Comparison of ENCODE assay signal across 24 cellular contexts in the genomic region with DNA sequence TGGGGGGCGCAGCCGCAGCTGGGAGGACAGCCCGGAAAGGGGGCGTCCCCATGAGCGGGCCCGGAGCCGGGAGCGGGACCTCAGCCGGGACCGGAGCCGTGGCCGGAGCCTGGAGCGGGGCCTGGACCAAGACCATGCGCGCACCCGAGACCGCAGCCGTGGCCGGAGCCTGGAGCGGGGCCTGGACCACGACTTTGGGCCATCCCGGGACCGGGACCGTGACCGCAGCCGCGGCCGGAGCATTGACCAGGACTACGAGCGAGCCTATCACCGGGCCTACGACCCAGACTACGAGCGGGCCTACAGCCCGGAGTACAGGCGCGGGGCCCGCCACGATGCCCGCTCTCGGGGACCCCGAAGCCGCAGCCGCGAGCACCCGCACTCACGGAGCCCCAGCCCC. TPM values are rescaled to one million over a fixed set of nuclear protein-coding genes. Genes with fewer than 3 reads are reported as not detected.
A peak's percentile ranks its signal among the peaks of the same experiment; 100 is the strongest.
DNase-seq lines count a peak whose midpoint lies in the region; ATAC-seq and TF ChIP-seq lines count a peak whose summit lies in the region.
"Had no signal": no experiment of that assay in that cellular context is flagged by ENCODE, and none has a peak within 500 bp of the region (broad histone marks: within the 10 kb centered on the region; RNA-seq: fewer than 3 reads in every experiment).

No MANE protein-coding gene starts in this region.

- H3K4me1 Mint-ChIP-seq in activated CD4-positive, alpha-beta T cell treated with anti-CD3 and anti-CD28 coated beads, Interleukin-2, amount 10 ng/mL, durations not matched to agents 24 days and 14 days, result no peaks in the 10 kb centered on the region
- H3K4me1 Mint-ChIP-seq in activated CD4-positive, alpha-beta T cell treated with anti-CD3 and anti-CD28 coated beads, Interleukin-2, amount 10 ng/mL, durations not matched to agents 7 days and 5 days, result no peaks in the 10 kb centered on the region
- H3K4me1 Mint-ChIP-seq: CD4-positive, alpha-beta memory T cell; IgD-negative memory B cell had no signal

- no peak overlapping the region for H3K27ac Mint-ChIP-seq in activated CD4-positive, alpha-beta T cell treated with anti-CD3 and anti-CD28 coated beads, Interleukin-2, amount 10 ng/mL, durations not matched to agents 24 days and 14 days
- no peak overlapping the region for H3K27ac Mint-ChIP-seq in activated CD4-positive, alpha-beta T cell treated with anti-CD3 and anti-CD28 coated beads, Interleukin-2, amount 10 ng/mL, durations not matched to agents 7 days and 5 days
- H3K27ac Mint-ChIP-seq: CD4-positive, alpha-beta memory T cell; IgD-negative memory B cell had no signal

- no peaks in the 10 kb centered on the region for H3K27me3 ChIP-seq in H7 (ENCODE audit: control insufficient read depth, insufficient read depth, low read length)
- no peaks in the 10 kb centered on the region for H3K27me3 ChIP-seq in testis
- H3K27me3 ChIP-seq in vagina, result no peaks in the 10 kb centered on the region
- H3K27me3 ChIP-seq: BLaER1 treated with 17β-estradiol and CSF1 and Interleukin-3, amounts not matched to agents 10 nM and 100 nM had no signal

- H3K27ac ChIP-seq in testis (peak overlapping the region in 1 of 2 donors; percentile 43), vagina (no peak overlapping the region)
- H3K27ac ChIP-seq: 22Rv1; BLaER1 treated with 17β-estradiol and CSF1 and Interleukin-3, amounts not matched to agents 10 nM and 100 nM had no signal

- TF ChIP-seq CTCF in testis (IDR thresholded peaks at IDR 0.05) (no peak), vagina (IDR thresholded peaks at IDR 0.05) (no peak)

- peak; percentile 44 for DNase-seq in activated CD4-positive, alpha-beta T cell treated with anti-CD3 and anti-CD28 coated beads, Interleukin-2, amount 10 ng/mL, durations not matched to agents 24 days and 14 days
- DNase-seq in activated CD4-positive, alpha-beta T cell treated with anti-CD3 and anti-CD28 coated beads, Interleukin-2, amount 10 ng/mL, durations not matched to agents 7 days and 5 days, result no peak
- peak; percentile 24 for DNase-seq in H7
- DNase-seq in left lobe of liver (ENCODE audit: low spot score), result no peak
- DNase-seq in testis, result no peak
- no peak for DNase-seq in vagina (ENCODE audit: extremely low spot score in 2 of 2)
- DNase-seq in KG1 (lab: John Stamatoyannopoulos, UW), result no peak
- DNase-seq in stimulated activated naive CD4-positive, alpha-beta T cell treated with Interleukin-2 at 50 U/mL for 16 hours (lab: John Stamatoyannopoulos, UW), result no peak
- DNase-seq: ACHN; Caco-2; CD4-positive, alpha-beta memory T cell; DMS 273 treated with DMSO at 0.1 percent for 48 hours; DND-41; Karpas-422; NCI-H1694 treated with DMSO at 0.1 percent for 48 hours; NCI-H2081 treated with DMSO at 0.1 percent for 48 hours; NCI-H446; NCI-H526 had no signal

- H3K9me3 Mint-ChIP-seq in activated CD4-positive, alpha-beta T cell treated with anti-CD3 and anti-CD28 coated beads, Interleukin-2, amount 10 ng/mL, durations not matched to agents 24 days and 14 days, result no peaks in the 10 kb centered on the region
- H3K9me3 Mint-ChIP-seq in activated CD4-positive, alpha-beta T cell treated with anti-CD3 and anti-CD28 coated beads, Interleukin-2, amount 10 ng/mL, durations not matched to agents 7 days and 5 days, result no peaks in the 10 kb centered on the region
- H3K9me3 Mint-ChIP-seq: CD4-positive, alpha-beta memory T cell; IgD-negative memory B cell had no signal

- H3K4me3 ChIP-seq in H7 (ENCODE audit: insufficient read depth, low read depth, low read length), result no peak overlapping the region
- peak overlapping the region; percentile 36 to 43 for H3K4me3 ChIP-seq in testis
- no peak overlapping the region for H3K4me3 ChIP-seq in vagina
- H3K4me3 ChIP-seq: BLaER1 treated with 17β-estradiol and CSF1 and Interleukin-3, amounts not matched to agents 10 nM and 100 nM; GM12878 had no signal

- no peak overlapping the region for H3K4me3 Mint-ChIP-seq in activated CD4-positive, alpha-beta T cell treated with anti-CD3 and anti-CD28 coated beads, Interleukin-2, amount 10 ng/mL, durations not matched to agents 24 days and 14 days
- no peak overlapping the region for H3K4me3 Mint-ChIP-seq in activated CD4-positive, alpha-beta T cell treated with anti-CD3 and anti-CD28 coated beads, Interleukin-2, amount 10 ng/mL, durations not matched to agents 7 days and 5 days
- H3K4me3 Mint-ChIP-seq: CD4-positive, alpha-beta memory T cell; IgD-negative memory B cell had no signal

- no peak for TF ChIP-seq POLR2A in testis (IDR thresholded peaks at IDR 0.05)
- no peak for TF ChIP-seq POLR2A in vagina (IDR thresholded peaks at IDR 0.05)

- no peaks in the 10 kb centered on the region for H3K27me3 Mint-ChIP-seq in activated CD4-positive, alpha-beta T cell treated with anti-CD3 and anti-CD28 coated beads, Interleukin-2, amount 10 ng/mL, durations not matched to agents 24 days and 14 days
- H3K27me3 Mint-ChIP-seq in activated CD4-positive, alpha-beta T cell treated with anti-CD3 and anti-CD28 coated beads, Interleukin-2, amount 10 ng/mL, durations not matched to agents 7 days and 5 days, result no peaks in the 10 kb centered on the region
- H3K27me3 Mint-ChIP-seq: CD4-positive, alpha-beta memory T cell; IgD-negative memory B cell had no signal

- H3K36me3 ChIP-seq in H7 (replicated peaks; ENCODE audit: control insufficient read depth, insufficient read depth, low read length) (peaks cover 11% of the 10 kb centered on the region), testis (ENCODE audit: low read depth, missing control alignments) (no peaks in the 10 kb centered on the region), vagina (peaks cover 0 to 20% of the 10 kb centered on the region in 2 donors)

- CTCF ChIA-PET in activated CD4-positive, alpha-beta T cell treated with anti-CD3 and anti-CD28 coated beads, Interleukin-2, amount 10 ng/mL, durations not matched to agents 7 days and 5 days (lab: Charles Lee), result interaction anchor here (0.6 kb wide), 1 partner anchor 172 kb away, joined by 4 read pairs; no protein-coding TSS in a partner anchor

- 74 to 83% methylated on average over 14 to 47 of the region's 47 CpGs for WGBS in testis, 2 donors

- peak; percentile 38 for ATAC-seq in left lobe of liver
- ATAC-seq: GM12878, HCT116, Right ventricle myocardium inferior had no signal

- H3K9me3 ChIP-seq in testis (no peaks in the 10 kb centered on the region), vagina (no peaks in the 10 kb centered on the region)
- H3K9me3 ChIP-seq: BLaER1 treated with 17β-estradiol and CSF1 and Interleukin-3, amounts not matched to agents 10 nM and 100 nM; Caco-2 had no signal

- H3K36me3 Mint-ChIP-seq in activated CD4-positive, alpha-beta T cell treated with anti-CD3 and anti-CD28 coated beads, Interleukin-2, amount 10 ng/mL, durations not matched to agents 24 days and 14 days (ENCODE audit: low read depth), result peaks cover 11% of the 10 kb centered on the region
- peaks cover 5% of the 10 kb centered on the region for H3K36me3 Mint-ChIP-seq in activated CD4-positive, alpha-beta T cell treated with anti-CD3 and anti-CD28 coated beads, Interleukin-2, amount 10 ng/mL, durations not matched to agents 7 days and 5 days (ENCODE audit: low read depth)

- H3K4me1 ChIP-seq in testis, result peaks cover 6% of the 10 kb centered on the region
- no peaks in the 10 kb centered on the region for H3K4me1 ChIP-seq in vagina
- H3K4me1 ChIP-seq: BLaER1 treated with 17β-estradiol and CSF1 and Interleukin-3, amounts not matched to agents 10 nM and 100 nM; Caco-2 had no signal

- POLR2A ChIA-PET in activated CD4-positive, alpha-beta T cell treated with anti-CD3 and anti-CD28 coated beads, Interleukin-2, amount 10 ng/mL, durations not matched to agents 7 days and 5 days (lab: Charles Lee), result interaction anchor here (0.5 to 0.6 kb wide), 2 partner anchors 22 to 407 kb away, joined by 3 to 7 read pairs; no protein-coding TSS in a partner anchor

- intact Hi-C loops in activated CD4-positive, alpha-beta T cell treated with anti-CD3 and anti-CD28 coated beads, Interleukin-2, amount 10 ng/mL, durations not matched to agents 24 days and 14 days (cut with micrococcal nuclease), result no loop called here
- intact Hi-C loops in testis (cut with DNase I; ENCODE audit: low total_unique reads) (no loop called here), vagina (cut with DNase I) (no loop called here)

RNA-seq across cellular contexts. Expression of a gene that starts 47.0 kb away (rescaled TPM):
- 18.0 and 19.4 TPM in 2 replicates for total RNA-seq in activated CD4-positive, alpha-beta T cell treated with anti-CD3 and anti-CD28 coated beads, Interleukin-2, amount 10 ng/mL, durations not matched to agents 24 days and 14 days
- 10 to 100 TPM; 21.4 to 24.5 TPM for total RNA-seq in activated CD4-positive, alpha-beta T cell treated with anti-CD3 and anti-CD28 coated beads, Interleukin-2, amount 10 ng/mL, durations not matched to agents 7 days and 5 days
- total RNA-seq in H7 (2014; rRNA removed; shearing (Covaris generic)), result 107 and 128 TPM in 2 replicates
- total RNA-seq in left lobe of liver (81.2 TPM), testis (100 to 1,000 TPM; 148 to 168 TPM), vagina (68.3 TPM)
- polyA plus RNA-seq in testis (ENCODE audit: insufficient read depth, low read depth, low replicate concordance), result 108 TPM

Comparison
In these comparisons a context has a peak if more than half of its experiments do, and no peak if none do; other contexts are left out.
1. DNase-seq: peak in activated CD4-positive, alpha-beta T cell treated with anti-CD3 and anti-CD28 coated beads, Interleukin-2, amount 10 ng/mL, durations not matched to agents 24 days and 14 days (single experiment) and H7 (single experiment); none in activated CD4-positive, alpha-beta T cell treated with anti-CD3 and anti-CD28 coated beads, Interleukin-2, amount 10 ng/mL, durations not matched to agents 7 days and 5 days (single experiment), left lobe of liver (single experiment), testis (single experiment), vagina (0 of 2), KG1 (single experiment) and stimulated activated naive CD4-positive, alpha-beta T cell treated with Interleukin-2 at 50 U/mL for 16 hours (single experiment).
2. H3K4me3 ChIP-seq: peak in testis (2 of 2); none in H7 (single experiment) and vagina (0 of 2).